Comparison of ENCODE assay signal across 16 cellular contexts in the genomic region with DNA sequence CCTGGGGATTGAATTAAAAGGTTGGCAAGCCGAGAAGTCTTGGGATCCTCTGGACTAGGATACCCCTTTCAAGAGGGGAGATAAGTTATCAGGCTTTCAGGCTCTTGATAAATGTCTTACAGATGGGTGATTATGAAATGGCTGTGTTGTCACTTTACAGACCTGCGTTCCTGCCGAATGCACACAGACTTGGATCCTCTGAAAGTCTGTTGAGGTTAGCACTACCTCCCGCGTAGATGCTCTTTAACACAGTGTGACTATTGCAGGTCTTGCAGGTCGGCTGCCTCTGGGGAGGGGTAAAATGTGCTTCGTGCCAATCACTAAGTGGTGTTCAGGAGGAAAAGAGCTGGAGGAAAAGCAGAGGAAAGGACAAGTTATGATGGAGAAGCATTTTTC.
DNase-seq lines count a peak whose midpoint lies in the region; ATAC-seq and TF ChIP-seq lines count a peak whose summit lies in the region.
"Had no signal": no experiment of that assay in that cellular context is flagged by ENCODE, and none has a peak within 500 bp of the region (broad histone marks: within the 10 kb centered on the region; RNA-seq: fewer than 3 reads in every experiment).

No MANE protein-coding gene starts in this region.

- DNase-seq in IMR-90 (no peak), endodermal cell (peak; percentile 58), left lung (no peak), thoracic aorta (ENCODE audit: low spot score) (no peak), NCI-H82 treated with DMSO at 0.1 percent for 48 hours (lab: John Stamatoyannopoulos, UW; ENCODE audit: unreplicated experiment) (no peak), lower leg skin (ENCODE audit: low spot score in 2 of 2) (no peak), NCI-H1417 treated with DMSO at 0.1 percent for 48 hours (lab: John Stamatoyannopoulos, UW) (no peak)
- DNase-seq: activated CD4-positive, alpha-beta memory T cell treated with anti-CD3 and anti-CD28 coated beads for 36 hours; activated naive CD4-positive, alpha-beta T cell treated with anti-CD3 and anti-CD28 coated beads, Interleukin-2, amount 10 ng/mL, durations not matched to agents 7 days and 5 days; C1 segment of cervical spinal cord; effector memory CD8-positive, alpha-beta T cell; NCI-H1436 treated with DMSO at 0.1 percent for 48 hours had no signal

- H2AFZ ChIP-seq in IMR-90 (replicated peaks; ENCODE audit: low read length, poor library complexity) = peak overlapping the region; percentile 28

- H3K27ac Mint-ChIP-seq in endodermal cell = peak overlapping the region; percentile 42
- H3K27ac Mint-ChIP-seq: activated CD4-positive, alpha-beta memory T cell treated with anti-CD3 and anti-CD28 coated beads for 36 hours; activated naive CD4-positive, alpha-beta T cell treated with anti-CD3 and anti-CD28 coated beads, Interleukin-2, amount 10 ng/mL, durations not matched to agents 7 days and 5 days; effector memory CD8-positive, alpha-beta T cell; T-helper 1 cell treated with Interleukin-12 subunit alpha and Interleukin-12 subunit beta and Interleukin-4 antibody, amounts not matched to agents 30 μg/mL and 1 μg/mL, for 36 hours had no signal

- no peak for ATAC-seq in IMR-90 (ENCODE audit: low read depth)
- peak; percentile 46 for ATAC-seq in left lung
- ATAC-seq in thoracic aorta (ENCODE audit: insufficient number of reproducible peaks, low FRiP score, low read depth) = peak; percentile 20
- no peak for ATAC-seq in HG02798 (IDR thresholded peaks at IDR 0.05; ENCODE audit: poor library complexity, unreplicated experiment)
- ATAC-seq: effector memory CD8-positive, alpha-beta T cell; HepG2 had no signal

- in situ Hi-C loops in IMR-90 (cut with MboI; ENCODE audit: low sequenced_read_pairs) = no loop called here

- H3K4me1 ChIP-seq in IMR-90 (ENCODE audit: control insufficient read depth, insufficient read depth, low read length) (peaks cover 6% of the 10 kb centered on the region), endodermal cell (ENCODE audit: control insufficient read depth, insufficient read depth, low read length) (peaks cover 23% of the 10 kb centered on the region), left lung (peaks cover 3 to 11% of the 10 kb centered on the region in 2 donors), thoracic aorta (ENCODE audit: control insufficient read depth in 1 of 2, low read depth in 2 of 2) (peaks cover 19 to 55% of the 10 kb centered on the region in 2 donors)

- TF ChIP-seq CTCF in IMR-90 (conservative IDR thresholded peaks at IDR 0.05; ENCODE audit: low read depth, low read length) = no peak
- no peak for TF ChIP-seq CTCF in endodermal cell (conservative IDR thresholded peaks at IDR 0.05)
- TF ChIP-seq CTCF in left lung (IDR thresholded peaks at IDR 0.05) = no peak
- TF ChIP-seq CTCF in thoracic aorta (IDR thresholded peaks at IDR 0.05) = no peak
- no peak for TF ChIP-seq CTCF in lower leg skin (IDR thresholded peaks at IDR 0.05)

- intact Hi-C loops in IMR-90 (cut with micrococcal nuclease) = no loop called here
- intact Hi-C loops in left lung (cut with DNase I) = no loop called here
- intact Hi-C loops in lower leg skin (cut with DNase I; ENCODE audit: low total_unique reads) = no loop called here

- no peaks in the 10 kb centered on the region for H3K9me3 Mint-ChIP-seq in endodermal cell
- H3K9me3 Mint-ChIP-seq: activated CD4-positive, alpha-beta memory T cell treated with anti-CD3 and anti-CD28 coated beads for 36 hours; activated naive CD4-positive, alpha-beta T cell treated with anti-CD3 and anti-CD28 coated beads, Interleukin-2, amount 10 ng/mL, durations not matched to agents 7 days and 5 days; effector memory CD8-positive, alpha-beta T cell; T-helper 1 cell treated with Interleukin-12 subunit alpha and Interleukin-12 subunit beta and Interleukin-4 antibody, amounts not matched to agents 30 μg/mL and 1 μg/mL, for 36 hours had no signal

- H2AK9ac ChIP-seq in IMR-90 (replicated peaks; ENCODE audit: low read depth, low read length, poor library complexity) = no peak overlapping the region

- no peaks in the 10 kb centered on the region for H3K36me3 Mint-ChIP-seq in endodermal cell (ENCODE audit: low read depth)
- H3K36me3 Mint-ChIP-seq: activated CD4-positive, alpha-beta memory T cell treated with anti-CD3 and anti-CD28 coated beads for 36 hours; activated naive CD4-positive, alpha-beta T cell treated with anti-CD3 and anti-CD28 coated beads, Interleukin-2, amount 10 ng/mL, durations not matched to agents 7 days and 5 days had no signal

- H2BK5ac ChIP-seq in IMR-90 (ENCODE audit: low read depth, low read length, poor library complexity, severe bottlenecking) = no peak overlapping the region

- peak overlapping the region; percentile 38 for H3K14ac ChIP-seq in IMR-90 (replicated peaks; ENCODE audit: low read depth, low read length)

- H3K9me3 ChIP-seq in IMR-90 (ENCODE audit: control insufficient read depth, insufficient read depth, low read length) (no peaks in the 10 kb centered on the region), endodermal cell (ENCODE audit: control insufficient read depth, low read length) (no peaks in the 10 kb centered on the region), left lung (no peaks in the 10 kb centered on the region), thoracic aorta (no peaks in the 10 kb centered on the region)
- H3K9me3 ChIP-seq: ovary had no signal

- H3K9ac ChIP-seq in IMR-90 (ENCODE audit: low read depth, low read length) = no peak overlapping the region
- peak overlapping the region; percentile 41 for H3K9ac ChIP-seq in endodermal cell (ENCODE audit: extremely low read depth, low read length, poor library complexity, severe bottlenecking)

- peak overlapping the region; percentile 71 for H3K23ac ChIP-seq in IMR-90 (ENCODE audit: low read depth, low read length)

- H3K36me3 ChIP-seq in IMR-90 (ENCODE audit: control insufficient read depth, insufficient read depth, low read length) (no peaks in the 10 kb centered on the region), endodermal cell (ENCODE audit: control insufficient read depth, insufficient read depth, low read length) (no peaks in the 10 kb centered on the region), left lung (no peaks in the 10 kb centered on the region), thoracic aorta (no peaks in the 10 kb centered on the region)
- H3K36me3 ChIP-seq: ovary had no signal

- BruUV-seq in IMR-90 (replicated peaks; lab: Mats Ljungman, UMichigan) = no TSS peak

- H3K4me3 Mint-ChIP-seq in endodermal cell = peak overlapping the region; percentile 27
- H3K4me3 Mint-ChIP-seq: activated CD4-positive, alpha-beta memory T cell treated with anti-CD3 and anti-CD28 coated beads for 36 hours; activated naive CD4-positive, alpha-beta T cell treated with anti-CD3 and anti-CD28 coated beads, Interleukin-2, amount 10 ng/mL, durations not matched to agents 7 days and 5 days; effector memory CD8-positive, alpha-beta T cell; T-helper 1 cell treated with Interleukin-12 subunit alpha and Interleukin-12 subunit beta and Interleukin-4 antibody, amounts not matched to agents 30 μg/mL and 1 μg/mL, for 36 hours had no signal

- dilution Hi-C loops in IMR-90 (cut with HindIII; ENCODE audit: low sequenced_read_pairs, unreplicated experiment) = no loop called here

- H2BK20ac ChIP-seq in IMR-90 (ENCODE audit: low read depth, low read length) = peak overlapping the region; percentile 75

- H3K27ac ChIP-seq in IMR-90 (ENCODE audit: insufficient read depth, low read length) (no peak overlapping the region), endodermal cell (ENCODE audit: low read depth, low read length) (no peak overlapping the region), left lung (no peak overlapping the region), thoracic aorta (peak overlapping the region; percentile 73 to 79)
- H3K27ac ChIP-seq: ovary had no signal

- peak overlapping the region; percentile 48 for H2BK120ac ChIP-seq in IMR-90 (ENCODE audit: low read depth, low read length)

- H3K18ac ChIP-seq in IMR-90 (ENCODE audit: low read depth, low read length) = no peak overlapping the region

- no peaks in the 10 kb centered on the region for H3K27me3 Mint-ChIP-seq in endodermal cell (ENCODE audit: insufficient read depth)

- H3K4ac ChIP-seq in IMR-90 (ENCODE audit: low read depth, low read length) = peak overlapping the region; percentile 85

- H2BK15ac ChIP-seq in IMR-90 (ENCODE audit: low read depth, low read length) = peak overlapping the region; percentile 59; the same call in 1 of the 3 replicates

- TF ChIP-seq POLR2A in IMR-90 (IDR thresholded peaks at IDR 0.05; ENCODE audit: low read depth, low read length) = no peak
- no peak for TF ChIP-seq POLR2A in lower leg skin (IDR thresholded peaks at IDR 0.05)

- WGBS in IMR-90 (ENCODE audit: extremely low coverage in 2 of 2, insufficient read length in 1 of 2), 2 experiments = 83% methylated on average over 3 of the region's 7 CpGs; no CpG with 5 or more reads in 1 of the 2 experiments
- WGBS in endodermal cell (ENCODE audit: insufficient coverage in 1 of 2, insufficient read length in 1 of 2), 2 experiments = 65 to 73% methylated on average over 6 to 7 of the region's 7 CpGs
- 45 to 50% methylated on average over 7 of the region's 7 CpGs for WGBS in lower leg skin, 2 donors

- H3K56ac ChIP-seq in IMR-90 (ENCODE audit: extremely low read depth, insufficient read depth, low read length) = no peak overlapping the region

- H3K27me3 ChIP-seq in IMR-90 (ENCODE audit: control insufficient read depth, insufficient read depth, low read length) (no peaks in the 10 kb centered on the region), endodermal cell (ENCODE audit: control insufficient read depth, insufficient read depth, low read length, poor library complexity, severe bottlenecking) (no peaks in the 10 kb centered on the region), left lung (no peaks in the 10 kb centered on the region), thoracic aorta (replicated peaks; ENCODE audit: insufficient read depth) (no peaks in the 10 kb centered on the region)
- H3K27me3 ChIP-seq: ovary had no signal

- H3K4me2 ChIP-seq in IMR-90 (ENCODE audit: low read depth, low read length) = no peak overlapping the region

- peaks cover 12% of the 10 kb centered on the region for H3K9me1 ChIP-seq in IMR-90 (ENCODE audit: insufficient read depth, low read length)

- H2AK5ac ChIP-seq in IMR-90 (ENCODE audit: low read depth, low read length) = peak overlapping the region; percentile 75

- CTCF ChIA-PET in IMR-90 (lab: Yijun Ruan, JAX) = no interaction called here

- H3K4me3 ChIP-seq in IMR-90 (ENCODE audit: insufficient read depth, low read depth, low read length) = no peak overlapping the region
- peak overlapping the region; percentile 35 for H3K4me3 ChIP-seq in endodermal cell (ENCODE audit: low read length)
- H3K4me3 ChIP-seq in left lung = no peak overlapping the region
- H3K4me3 ChIP-seq in thoracic aorta = no peak overlapping the region
- no peak overlapping the region for H3K4me3 ChIP-seq in lower leg skin (ENCODE audit: low read depth, poor library complexity, severe bottlenecking)
- H3K4me3 ChIP-seq: ovary had no signal

- POLR2A ChIA-PET in IMR-90 (lab: Charles Lee; ENCODE audit: unreplicated experiment) = no interaction called here

- H4K8ac ChIP-seq in IMR-90 (ENCODE audit: low read depth in 2 of 2, low read length in 2 of 2) = peak overlapping the region in 1 of 2 experiments; percentile 49; a peak in 1 of 4 replicates

- H3K79me1 ChIP-seq in IMR-90 (ENCODE audit: low read depth in 1 of 2, low read length in 2 of 2) = no peaks in the 10 kb centered on the region

- H4K5ac ChIP-seq in IMR-90 (ENCODE audit: low read depth, low read length) = no peak overlapping the region

- H4K20me1 ChIP-seq in IMR-90 (ENCODE audit: insufficient read depth, low read length) = no peaks in the 10 kb centered on the region

- peak overlapping the region; percentile 55 for H4K91ac ChIP-seq in IMR-90 (ENCODE audit: insufficient read depth, low read depth, low read length)

- TF ChIP-seq RAD21 in IMR-90 (IDR thresholded peaks at IDR 0.05; ENCODE audit: low read length) = no peak

- peaks cover 39% of the 10 kb centered on the region for H3K4me1 Mint-ChIP-seq in endodermal cell

Comparison
In these comparisons a context has a peak if more than half of its experiments do, and no peak if none do; other contexts are left out.
1. ATAC-seq: peak in left lung (single experiment) and thoracic aorta (single experiment); none in IMR-90 (single experiment) and HG02798 (single experiment).
2. H3K27ac ChIP-seq: peak in thoracic aorta (2 of 2); none in IMR-90 (single experiment), endodermal cell (single experiment) and left lung (0 of 2).